Comparison of ENCODE assay signal across 8 cellular contexts in genomic region chr9:127979333-127980055, GRCh38. TPM values are rescaled to one million over a fixed set of nuclear protein-coding genes. Genes with fewer than 3 reads are reported as not detected.
A peak's percentile ranks its signal among the peaks of the same experiment; 100 is the strongest.
DNase-seq lines count a peak whose midpoint lies in the region; ATAC-seq, FAIRE-seq and TF ChIP-seq lines count a peak whose summit lies in the region.

No MANE protein-coding gene starts in this region.

- ATAC-seq in psoas muscle = peak in 3 of 4 donors; percentile 9 to 22 (median 9)

- CTCF ChIA-PET in AG04450 (lab: Charles Lee) = interaction anchor here (1.5 kb wide), 2 partner anchors 36 to 37 kb away, joined by 4 to 5 read pairs; no protein-coding TSS in a partner anchor

- peak overlapping the region; percentile 21 for H3K27ac ChIP-seq in AG04450 (ENCODE audit: low read depth, low read length)
- H3K27ac ChIP-seq in psoas muscle = peak overlapping the region; percentile 80

- H3K4me3 ChIP-seq in AG04450 (ENCODE audit: low read depth, low read length) = peak overlapping the region; percentile 83
- H3K4me3 ChIP-seq in GM12865 (ENCODE audit: low read depth, low read length) = peak overlapping the region; percentile 84
- peak overlapping the region; percentile 85 for H3K4me3 ChIP-seq in psoas muscle

- no peak for TF ChIP-seq CTCF in AG04450 (IDR thresholded peaks at IDR 0.05; ENCODE audit: low read depth, low read length)
- no peak for TF ChIP-seq CTCF in GM12865 (IDR thresholded peaks at IDR 0.05; ENCODE audit: insufficient read depth, low read depth, low read length, missing control alignments)
- no peak for TF ChIP-seq CTCF in psoas muscle (IDR thresholded peaks at IDR 0.05)

- WGBS in psoas muscle, 3 donors = 7 to 8% (median 7%) methylated on average over 21 to 24 of the region's 24 CpGs

- peaks cover 65% of the 10 kb centered on the region for H3K4me1 ChIP-seq in psoas muscle

- no peaks in the 10 kb centered on the region; the same call in 1 of the 2 replicates for H3K9me3 ChIP-seq in AG04450 (ENCODE audit: control insufficient read depth, insufficient read depth, low read length)
- H3K9me3 ChIP-seq in psoas muscle = no peaks in the 10 kb centered on the region

- no peaks in the 10 kb centered on the region for H3K27me3 ChIP-seq in AG04450 (ENCODE audit: control insufficient read depth, insufficient read depth, low read length)
- H3K27me3 ChIP-seq in psoas muscle (ENCODE audit: insufficient read depth in 3 of 3, low read length in 2 of 3) = no peaks in the 10 kb centered on the region

- no peak for FAIRE-seq in RCC 7860 (lab: Jason Lieb, UNC)

- no peaks in the 10 kb centered on the region for H3K36me3 ChIP-seq in psoas muscle (ENCODE audit: insufficient read depth in 1 of 2, low read depth in 1 of 2)

- POLR2A ChIA-PET in AG04450 (lab: Yijun Ruan, JAX) = interaction anchor here (0.6 to 3.3 kb wide), 6 partner anchors 11 to 119 kb away, joined by 3 to 8 read pairs (median 3); no protein-coding TSS in a partner anchor

- no peak for DNase-seq in AG04450 (ENCODE audit: low read depth, low spot score)
- peak; percentile 81 for DNase-seq in GM12865 (ENCODE audit: low read depth)
- peak; percentile 90 for DNase-seq in NCI-H2171 (lab: John Stamatoyannopoulos, UW)
- peak in 57 of 58 donors; percentile 50 to 94 (median 80) for DNase-seq in anterior cingulate cortex (lab: John Stamatoyannopoulos, UW)
- peak in 44 of 51 donors; percentile 57 to 94 (median 80) for DNase-seq in hypothalamus (lab: John Stamatoyannopoulos, UW)
- peak; percentile 58 to 78 for DNase-seq in psoas muscle
- no peak for DNase-seq in OCI-M2 (lab: John Stamatoyannopoulos, UW; ENCODE audit: unreplicated experiment)
- DNase-seq in RCC 7860 (ENCODE audit: low spot score) = no peak

- intact Hi-C loops in psoas muscle (cut with DNase I) = loop anchor here in 1 of 2 donors (5.0 kb wide), 1 partner anchor 58 kb away; no protein-coding TSS in a partner anchor

RNA-seq across cellular contexts. Expression of gene EEIG1, which starts 1.3 kb away (rescaled TPM):
- polyA plus RNA-seq in AG04450 (2011; rRNA removed) (8.3 and 8.6 TPM in 2 replicates), psoas muscle (1 to 10 TPM; 3.6 to 6.1 (median 5.1) TPM)
- 5.2 and 11.1 TPM in 2 replicates for polyA minus RNA-seq in AG04450 (2011; rRNA and poly(A)+ RNA removed)
- 10 to 100 TPM in 1 of 4 donors, 1 to 10 TPM in 3; 3.6 to 11.4 (median 8.3) TPM for total RNA-seq in psoas muscle

RNA-seq across cellular contexts. Expression of gene DPM2, which starts 41.8 kb away (rescaled TPM):
- 25.3 and 30.9 TPM in 2 replicates for polyA plus RNA-seq in AG04450 (2011; rRNA removed)
- polyA minus RNA-seq in AG04450 (2011; rRNA and poly(A)+ RNA removed) = 33.6 and 41.2 TPM in 2 replicates
- 10 to 100 TPM in 3 of 4 donors, 1 to 10 TPM in 1; 9.7 to 17.4 (median 12.2) TPM for total RNA-seq in psoas muscle
- polyA plus RNA-seq in psoas muscle = 10 to 100 TPM; 16.6 to 39.6 (median 37.1) TPM

RNA-seq across cellular contexts. Expression of gene PIP5KL1, which starts 48.9 kb away (rescaled TPM):
- 1.2 TPM in 2 replicates for polyA plus RNA-seq in AG04450 (2011; rRNA removed)
- polyA minus RNA-seq in AG04450 (2011; rRNA and poly(A)+ RNA removed) = 1.2 and 1.3 TPM in 2 replicates
- total RNA-seq in psoas muscle = under 1 TPM in 2 of 4 donors, not detected in 2; 0.40 to 0.44 TPM
- under 1 TPM in 2 of 3 donors, not detected in 1; 0.05 to 0.12 TPM for polyA plus RNA-seq in psoas muscle

Comparison
In these comparisons a context has a peak if more than half of its experiments do, and no peak if none do; other contexts are left out.
1. DNase-seq: peak in GM12865 (single experiment), NCI-H2171 (single experiment), anterior cingulate cortex (57 of 58), hypothalamus (44 of 51) and psoas muscle (2 of 2); none in AG04450 (single experiment), OCI-M2 (single experiment) and RCC 7860 (single experiment).
2. Peak in every context shown above with its lines, with median percentiles within 50 percentile points of each other: H3K4me3 ChIP-seq.